ENCODE assay signal across 1 cellular context in the genomic region with DNA sequence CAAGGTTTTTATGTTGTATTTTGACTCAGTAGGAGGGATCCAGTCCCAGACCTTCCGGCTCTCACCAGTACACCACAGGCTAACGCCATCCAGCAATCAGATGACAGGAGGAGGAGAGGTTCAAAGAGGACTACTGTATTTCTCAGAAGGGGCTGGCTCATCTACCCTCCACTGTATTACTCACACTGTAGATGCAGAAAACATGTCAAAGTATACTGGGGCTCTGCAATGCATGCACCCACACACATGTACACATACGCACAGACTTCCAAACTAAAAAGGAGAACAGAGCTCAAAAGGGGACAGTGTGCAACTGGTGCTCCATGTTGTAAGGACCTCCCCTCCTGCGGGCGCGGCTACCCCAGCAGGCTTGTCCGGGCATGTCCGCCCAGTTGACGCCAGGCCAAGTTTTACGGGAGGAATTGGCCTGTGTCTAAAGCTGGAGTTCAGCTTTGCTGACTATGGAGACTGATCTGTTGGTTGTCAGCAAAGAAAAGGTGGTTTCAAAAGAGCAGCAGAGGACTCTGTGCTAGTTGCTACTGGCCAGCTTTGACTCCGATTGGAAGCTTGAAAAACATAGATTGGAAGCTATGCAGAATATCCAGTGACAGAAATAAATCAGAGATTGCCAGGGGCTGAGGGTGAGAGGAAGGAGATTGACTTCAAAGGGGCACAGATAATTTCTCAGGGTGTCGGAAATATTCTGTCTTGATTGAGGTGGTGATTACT.
TF ChIP-seq lines count a peak whose summit lies in the region.

No MANE protein-coding gene starts in this region.

TF ChIP-seq in K562, 482 proteins besides CTCF, POLR2A, EP300 and RAD21 (continued from another document):
- TF ChIP-seq, protein P1, sequence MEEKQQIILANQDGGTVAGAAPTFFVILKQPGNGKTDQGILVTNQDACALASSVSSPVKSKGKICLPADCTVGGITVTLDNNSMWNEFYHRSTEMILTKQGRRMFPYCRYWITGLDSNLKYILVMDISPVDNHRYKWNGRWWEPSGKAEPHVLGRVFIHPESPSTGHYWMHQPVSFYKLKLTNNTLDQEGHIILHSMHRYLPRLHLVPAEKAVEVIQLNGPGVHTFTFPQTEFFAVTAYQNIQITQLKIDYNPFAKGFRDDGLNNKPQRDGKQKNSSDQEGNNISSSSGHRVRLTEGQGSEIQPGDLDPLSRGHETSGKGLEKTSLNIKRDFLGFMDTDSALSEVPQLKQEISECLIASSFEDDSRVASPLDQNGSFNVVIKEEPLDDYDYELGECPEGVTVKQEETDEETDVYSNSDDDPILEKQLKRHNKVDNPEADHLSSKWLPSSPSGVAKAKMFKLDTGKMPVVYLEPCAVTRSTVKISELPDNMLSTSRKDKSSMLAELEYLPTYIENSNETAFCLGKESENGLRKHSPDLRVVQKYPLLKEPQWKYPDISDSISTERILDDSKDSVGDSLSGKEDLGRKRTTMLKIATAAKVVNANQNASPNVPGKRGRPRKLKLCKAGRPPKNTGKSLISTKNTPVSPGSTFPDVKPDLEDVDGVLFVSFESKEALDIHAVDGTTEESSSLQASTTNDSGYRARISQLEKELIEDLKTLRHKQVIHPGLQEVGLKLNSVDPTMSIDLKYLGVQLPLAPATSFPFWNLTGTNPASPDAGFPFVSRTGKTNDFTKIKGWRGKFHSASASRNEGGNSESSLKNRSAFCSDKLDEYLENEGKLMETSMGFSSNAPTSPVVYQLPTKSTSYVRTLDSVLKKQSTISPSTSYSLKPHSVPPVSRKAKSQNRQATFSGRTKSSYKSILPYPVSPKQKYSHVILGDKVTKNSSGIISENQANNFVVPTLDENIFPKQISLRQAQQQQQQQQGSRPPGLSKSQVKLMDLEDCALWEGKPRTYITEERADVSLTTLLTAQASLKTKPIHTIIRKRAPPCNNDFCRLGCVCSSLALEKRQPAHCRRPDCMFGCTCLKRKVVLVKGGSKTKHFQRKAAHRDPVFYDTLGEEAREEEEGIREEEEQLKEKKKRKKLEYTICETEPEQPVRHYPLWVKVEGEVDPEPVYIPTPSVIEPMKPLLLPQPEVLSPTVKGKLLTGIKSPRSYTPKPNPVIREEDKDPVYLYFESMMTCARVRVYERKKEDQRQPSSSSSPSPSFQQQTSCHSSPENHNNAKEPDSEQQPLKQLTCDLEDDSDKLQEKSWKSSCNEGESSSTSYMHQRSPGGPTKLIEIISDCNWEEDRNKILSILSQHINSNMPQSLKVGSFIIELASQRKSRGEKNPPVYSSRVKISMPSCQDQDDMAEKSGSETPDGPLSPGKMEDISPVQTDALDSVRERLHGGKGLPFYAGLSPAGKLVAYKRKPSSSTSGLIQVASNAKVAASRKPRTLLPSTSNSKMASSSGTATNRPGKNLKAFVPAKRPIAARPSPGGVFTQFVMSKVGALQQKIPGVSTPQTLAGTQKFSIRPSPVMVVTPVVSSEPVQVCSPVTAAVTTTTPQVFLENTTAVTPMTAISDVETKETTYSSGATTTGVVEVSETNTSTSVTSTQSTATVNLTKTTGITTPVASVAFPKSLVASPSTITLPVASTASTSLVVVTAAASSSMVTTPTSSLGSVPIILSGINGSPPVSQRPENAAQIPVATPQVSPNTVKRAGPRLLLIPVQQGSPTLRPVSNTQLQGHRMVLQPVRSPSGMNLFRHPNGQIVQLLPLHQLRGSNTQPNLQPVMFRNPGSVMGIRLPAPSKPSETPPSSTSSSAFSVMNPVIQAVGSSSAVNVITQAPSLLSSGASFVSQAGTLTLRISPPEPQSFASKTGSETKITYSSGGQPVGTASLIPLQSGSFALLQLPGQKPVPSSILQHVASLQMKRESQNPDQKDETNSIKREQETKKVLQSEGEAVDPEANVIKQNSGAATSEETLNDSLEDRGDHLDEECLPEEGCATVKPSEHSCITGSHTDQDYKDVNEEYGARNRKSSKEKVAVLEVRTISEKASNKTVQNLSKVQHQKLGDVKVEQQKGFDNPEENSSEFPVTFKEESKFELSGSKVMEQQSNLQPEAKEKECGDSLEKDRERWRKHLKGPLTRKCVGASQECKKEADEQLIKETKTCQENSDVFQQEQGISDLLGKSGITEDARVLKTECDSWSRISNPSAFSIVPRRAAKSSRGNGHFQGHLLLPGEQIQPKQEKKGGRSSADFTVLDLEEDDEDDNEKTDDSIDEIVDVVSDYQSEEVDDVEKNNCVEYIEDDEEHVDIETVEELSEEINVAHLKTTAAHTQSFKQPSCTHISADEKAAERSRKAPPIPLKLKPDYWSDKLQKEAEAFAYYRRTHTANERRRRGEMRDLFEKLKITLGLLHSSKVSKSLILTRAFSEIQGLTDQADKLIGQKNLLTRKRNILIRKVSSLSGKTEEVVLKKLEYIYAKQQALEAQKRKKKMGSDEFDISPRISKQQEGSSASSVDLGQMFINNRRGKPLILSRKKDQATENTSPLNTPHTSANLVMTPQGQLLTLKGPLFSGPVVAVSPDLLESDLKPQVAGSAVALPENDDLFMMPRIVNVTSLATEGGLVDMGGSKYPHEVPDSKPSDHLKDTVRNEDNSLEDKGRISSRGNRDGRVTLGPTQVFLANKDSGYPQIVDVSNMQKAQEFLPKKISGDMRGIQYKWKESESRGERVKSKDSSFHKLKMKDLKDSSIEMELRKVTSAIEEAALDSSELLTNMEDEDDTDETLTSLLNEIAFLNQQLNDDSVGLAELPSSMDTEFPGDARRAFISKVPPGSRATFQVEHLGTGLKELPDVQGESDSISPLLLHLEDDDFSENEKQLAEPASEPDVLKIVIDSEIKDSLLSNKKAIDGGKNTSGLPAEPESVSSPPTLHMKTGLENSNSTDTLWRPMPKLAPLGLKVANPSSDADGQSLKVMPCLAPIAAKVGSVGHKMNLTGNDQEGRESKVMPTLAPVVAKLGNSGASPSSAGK (IDR thresholded peaks at IDR 0.05), result no peak
- no peak for TF ChIP-seq HDAC8 (tag; IDR thresholded peaks at IDR 0.05)
- TF ChIP-seq, protein P2, sequence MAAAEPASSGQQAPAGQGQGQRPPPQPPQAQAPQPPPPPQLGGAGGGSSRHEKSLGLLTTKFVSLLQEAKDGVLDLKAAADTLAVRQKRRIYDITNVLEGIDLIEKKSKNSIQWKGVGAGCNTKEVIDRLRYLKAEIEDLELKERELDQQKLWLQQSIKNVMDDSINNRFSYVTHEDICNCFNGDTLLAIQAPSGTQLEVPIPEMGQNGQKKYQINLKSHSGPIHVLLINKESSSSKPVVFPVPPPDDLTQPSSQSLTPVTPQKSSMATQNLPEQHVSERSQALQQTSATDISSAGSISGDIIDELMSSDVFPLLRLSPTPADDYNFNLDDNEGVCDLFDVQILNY (CRISPR knock-in tag; IDR thresholded peaks at IDR 0.05), result no peak
- no peak for TF ChIP-seq ZBTB1 (CRISPR knock-in tag; IDR thresholded peaks at IDR 0.05; ENCODE audit: borderline replicate concordance, low read depth)
- TF ChIP-seq KLF6 (CRISPR knock-in tag; IDR thresholded peaks at IDR 0.05; ENCODE audit: borderline replicate concordance), result no peak
- no peak for TF ChIP-seq STAT5A (IDR thresholded peaks at IDR 0.05; ENCODE audit: borderline replicate concordance, low read length)
- TF ChIP-seq NFIC (IDR thresholded peaks at IDR 0.05), result no peak
- TF ChIP-seq, protein P3, sequence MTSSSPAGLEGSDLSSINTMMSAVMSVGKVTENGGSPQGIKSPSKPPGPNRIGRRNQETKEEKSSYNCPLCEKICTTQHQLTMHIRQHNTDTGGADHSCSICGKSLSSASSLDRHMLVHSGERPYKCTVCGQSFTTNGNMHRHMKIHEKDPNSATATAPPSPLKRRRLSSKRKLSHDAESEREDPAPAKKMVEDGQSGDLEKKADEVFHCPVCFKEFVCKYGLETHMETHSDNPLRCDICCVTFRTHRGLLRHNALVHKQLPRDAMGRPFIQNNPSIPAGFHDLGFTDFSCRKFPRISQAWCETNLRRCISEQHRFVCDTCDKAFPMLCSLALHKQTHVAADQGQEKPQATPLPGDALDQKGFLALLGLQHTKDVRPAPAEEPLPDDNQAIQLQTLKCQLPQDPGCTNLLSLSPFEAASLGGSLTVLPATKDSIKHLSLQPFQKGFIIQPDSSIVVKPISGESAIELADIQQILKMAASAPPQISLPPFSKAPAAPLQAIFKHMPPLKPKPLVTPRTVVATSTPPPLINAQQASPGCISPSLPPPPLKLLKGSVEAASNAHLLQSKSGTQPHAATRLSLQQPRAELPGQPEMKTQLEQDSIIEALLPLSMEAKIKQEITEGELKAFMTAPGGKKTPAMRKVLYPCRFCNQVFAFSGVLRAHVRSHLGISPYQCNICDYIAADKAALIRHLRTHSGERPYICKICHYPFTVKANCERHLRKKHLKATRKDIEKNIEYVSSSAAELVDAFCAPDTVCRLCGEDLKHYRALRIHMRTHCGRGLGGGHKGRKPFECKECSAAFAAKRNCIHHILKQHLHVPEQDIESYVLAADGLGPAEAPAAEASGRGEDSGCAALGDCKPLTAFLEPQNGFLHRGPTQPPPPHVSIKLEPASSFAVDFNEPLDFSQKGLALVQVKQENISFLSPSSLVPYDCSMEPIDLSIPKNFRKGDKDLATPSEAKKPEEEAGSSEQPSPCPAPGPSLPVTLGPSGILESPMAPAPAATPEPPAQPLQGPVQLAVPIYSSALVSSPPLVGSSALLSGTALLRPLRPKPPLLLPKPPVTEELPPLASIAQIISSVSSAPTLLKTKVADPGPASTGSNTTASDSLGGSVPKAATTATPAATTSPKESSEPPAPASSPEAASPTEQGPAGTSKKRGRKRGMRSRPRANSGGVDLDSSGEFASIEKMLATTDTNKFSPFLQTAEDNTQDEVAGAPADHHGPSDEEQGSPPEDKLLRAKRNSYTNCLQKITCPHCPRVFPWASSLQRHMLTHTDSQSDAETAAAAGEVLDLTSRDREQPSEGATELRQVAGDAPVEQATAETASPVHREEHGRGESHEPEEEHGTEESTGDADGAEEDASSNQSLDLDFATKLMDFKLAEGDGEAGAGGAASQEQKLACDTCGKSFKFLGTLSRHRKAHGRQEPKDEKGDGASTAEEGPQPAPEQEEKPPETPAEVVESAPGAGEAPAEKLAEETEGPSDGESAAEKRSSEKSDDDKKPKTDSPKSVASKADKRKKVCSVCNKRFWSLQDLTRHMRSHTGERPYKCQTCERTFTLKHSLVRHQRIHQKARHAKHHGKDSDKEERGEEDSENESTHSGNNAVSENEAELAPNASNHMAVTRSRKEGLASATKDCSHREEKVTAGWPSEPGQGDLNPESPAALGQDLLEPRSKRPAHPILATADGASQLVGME (CRISPR knock-in tag; IDR thresholded peaks at IDR 0.05), result no peak
- TF ChIP-seq ZFP1 (CRISPR knock-in tag; IDR thresholded peaks at IDR 0.05), result no peak
- TF ChIP-seq, protein P4, sequence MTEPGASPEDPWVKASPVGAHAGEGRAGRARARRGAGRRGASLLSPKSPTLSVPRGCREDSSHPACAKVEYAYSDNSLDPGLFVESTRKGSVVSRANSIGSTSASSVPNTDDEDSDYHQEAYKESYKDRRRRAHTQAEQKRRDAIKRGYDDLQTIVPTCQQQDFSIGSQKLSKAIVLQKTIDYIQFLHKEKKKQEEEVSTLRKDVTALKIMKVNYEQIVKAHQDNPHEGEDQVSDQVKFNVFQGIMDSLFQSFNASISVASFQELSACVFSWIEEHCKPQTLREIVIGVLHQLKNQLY (CRISPR knock-in tag; conservative IDR thresholded peaks at IDR 0.05), result no peak
- no peak for TF ChIP-seq SLC30A9 (CRISPR knock-in tag; IDR thresholded peaks at IDR 0.05)
- TF ChIP-seq OTX1 (CRISPR knock-in tag; IDR thresholded peaks at IDR 0.05), result no peak
- no peak for TF ChIP-seq TBP (optimal IDR thresholded peaks at IDR 0.05; ENCODE audit: low read depth, low read length)
- no peak for TF ChIP-seq ZNF436 (CRISPR knock-in tag; IDR thresholded peaks at IDR 0.05)
- no peak for TF ChIP-seq HMG20A (CRISPR knock-in tag; conservative IDR thresholded peaks at IDR 0.05)
- TF ChIP-seq XRCC4 (IDR thresholded peaks at IDR 0.05; ENCODE audit: extremely low read depth, insufficient read depth, insufficient read length), result no peak
TF ChIP-seq in K562: peak in this region for 0.
